15 cellular contexts compared by ENCODE assay signal in genomic region chrX:100494974-100495373, GRCh38.
A peak's percentile ranks its signal among the peaks of the same experiment; 100 is the strongest.
DNase-seq lines count a peak whose midpoint lies in the region; ATAC-seq and TF ChIP-seq lines count a peak whose summit lies in the region.
"Had no signal": no experiment of that assay in that cellular context is flagged by ENCODE, and none has a peak within 500 bp of the region (broad histone marks: within the 10 kb centered on the region; RNA-seq: fewer than 3 reads in every experiment).

No MANE protein-coding gene starts in this region.

- H3K23ac ChIP-seq in H9 (ENCODE audit: insufficient read length, low read depth, low read length), result no peak overlapping the region

- no peak overlapping the region for H3K9ac ChIP-seq in colonic mucosa (ENCODE audit: low read depth in 2 of 2, low read length in 2 of 2)
- no peak overlapping the region for H3K9ac ChIP-seq in H9 (ENCODE audit: extremely low read depth, insufficient read length, low read length)

- H4K8ac ChIP-seq in H9 (replicated peaks; ENCODE audit: insufficient read length, low read depth, low read length), result no peak overlapping the region

- H3K79me1 ChIP-seq in H9 (ENCODE audit: insufficient read depth, low read depth, low read length, poor library complexity, severe bottlenecking), result no peaks in the 10 kb centered on the region

- no peak overlapping the region for H2BK20ac ChIP-seq in H9 (ENCODE audit: low read depth, low read length, poor library complexity, severe bottlenecking)

- H3T11ph ChIP-seq in H9 (ENCODE audit: low read length), result no peak overlapping the region

- BruUV-seq in PC-9 (replicated peaks; lab: Mats Ljungman, UMichigan), result no TSS peak

- ATAC-seq in left colon, result peak; percentile 82

- peaks cover 19% of the 10 kb centered on the region for H3K4me1 ChIP-seq in PC-9 (replicated peaks; ENCODE audit: insufficient read depth)
- H3K4me1 ChIP-seq in colonic mucosa, result no peaks in the 10 kb centered on the region
- H3K4me1 ChIP-seq in transverse colon, result no peaks in the 10 kb centered on the region
- H3K4me1 ChIP-seq in H9 (ENCODE audit: insufficient read depth, low read length), result peaks cover 2% of the 10 kb centered on the region; the same call in 1 of the 2 replicates
- H3K4me1 ChIP-seq in spleen, result no peaks in the 10 kb centered on the region
- H3K4me1 ChIP-seq: BE2C, Caco-2 had no signal

- intact Hi-C loops in PC-9 (cut with micrococcal nuclease; ENCODE audit: unreplicated experiment) (no loop called here), colonic mucosa (cut with DNase I) (no loop called here), left colon (cut with DNase I, micrococcal nuclease) (no loop called here), transverse colon (cut with DNase I; ENCODE audit: low total_unique reads) (no loop called here), head of caudate nucleus (cut with DNase I) (no loop called here), spleen (cut with DNase I; ENCODE audit: low total_unique reads) (no loop called here)

- no peak overlapping the region for H2BK12ac ChIP-seq in H9 (ENCODE audit: insufficient read length, low read depth, low read length)

- H2BK120ac ChIP-seq in H9 (ENCODE audit: low read depth, low read length, poor library complexity, severe bottlenecking), result no peak overlapping the region

- TF ChIP-seq CTCF in PC-9 (conservative IDR thresholded peaks at IDR 0.05) (no peak), colonic mucosa (IDR thresholded peaks at IDR 0.05) (no peak), transverse colon (IDR thresholded peaks at IDR 0.05) (no peak), H9 (conservative IDR thresholded peaks at IDR 0.05) (no peak), spleen (IDR thresholded peaks at IDR 0.05 in 8 of 11, conservative IDR thresholded peaks at IDR 0.05 in 3 of 11) (no peak)

- peaks cover 10% of the 10 kb centered on the region in 2 experiments for H3K4me1 Mint-ChIP-seq in H9
- H3K4me1 Mint-ChIP-seq: CD4-positive, alpha-beta memory T cell had no signal

- H3K4me3 Mint-ChIP-seq in H9, result no peak overlapping the region
- H3K4me3 Mint-ChIP-seq: CD4-positive, alpha-beta memory T cell had no signal

- H3K18ac ChIP-seq in H9 (ENCODE audit: insufficient read length, low read depth, low read length), result no peak overlapping the region

- no peak overlapping the region for H2AFZ ChIP-seq in PC-9
- no peak overlapping the region for H2AFZ ChIP-seq in H9 (ENCODE audit: low read length)

- H3K27ac ChIP-seq in PC-9 (no peak overlapping the region), colonic mucosa (peak overlapping the region; percentile 38), transverse colon (peak overlapping the region in 3 of 4 donors; percentile 47 to 64 (median 48)), H9 (ENCODE audit: insufficient read length, low read depth, low read length) (no peak overlapping the region), spleen (no peak overlapping the region)
- H3K27ac ChIP-seq: C4-2B had no signal

- H3K36me3 ChIP-seq in PC-9 (ENCODE audit: low read depth) (no peaks in the 10 kb centered on the region), colonic mucosa (no peaks in the 10 kb centered on the region), transverse colon (no peaks in the 10 kb centered on the region), spleen (no peaks in the 10 kb centered on the region)
- H3K36me3 ChIP-seq: BE2C, HAP-1 had no signal

- in situ Hi-C loops in transverse colon (cut with MboI; ENCODE audit: low pct_ligation_motif_present in 1 of 4, low pct_unique_long_range_greater_than_20kb in 1 of 4, low sequenced_read_pairs in 3 of 4), result no loop called here

- DNase-seq in PC-9, result peak in 1 of 2 experiments; percentile 68
- DNase-seq in colonic mucosa, result no peak
- DNase-seq in left colon, result no peak
- DNase-seq in transverse colon, result no peak
- DNase-seq in head of caudate nucleus, result no peak
- no peak for DNase-seq in H9
- DNase-seq in spleen, result no peak
- DNase-seq: BE2C; Caco-2; CD4-positive, alpha-beta memory T cell; DMS53; GF-D8; GOT3 had no signal

- H3F3A ChIP-seq in PC-9 (ENCODE audit: insufficient read depth, low read depth), result no peaks in the 10 kb centered on the region

- H3K4ac ChIP-seq in H9 (ENCODE audit: low read depth, low read length), result no peak overlapping the region

- H3K9me3 Mint-ChIP-seq in H9, result peaks cover 15 to 65% of the 10 kb centered on the region in 2 experiments

- 0 out of 7 replicates have a peak, but pooled peaks cover 0 to 3% (median 0%) of the 10 kb centered on the region in 3 experiments for H3K36me3 Mint-ChIP-seq in H9 (ENCODE audit: insufficient read depth in 1 of 3, low read depth in 3 of 3)
- H3K36me3 Mint-ChIP-seq: CD4-positive, alpha-beta memory T cell had no signal

- TF ChIP-seq POLR2A in transverse colon (IDR thresholded peaks at IDR 0.05), result no peak
- no peak for TF ChIP-seq POLR2A in spleen (IDR thresholded peaks at IDR 0.05)

- peak overlapping the region; percentile 42; the same call in 1 of the 2 replicates for H3K4me2 ChIP-seq in PC-9
- H3K4me2 ChIP-seq in H9 (ENCODE audit: insufficient read depth, insufficient read length, low read length), result no peak overlapping the region

- H3K56ac ChIP-seq in H9 (ENCODE audit: insufficient read length, low read depth, low read length), result no peak overlapping the region

- H3K9me2 ChIP-seq in PC-9 (ENCODE audit: insufficient read depth), result no peaks in the 10 kb centered on the region

- H3K9me3 ChIP-seq in PC-9 (ENCODE audit: insufficient read depth, low read depth) (no peaks in the 10 kb centered on the region), colonic mucosa (no peaks in the 10 kb centered on the region), transverse colon (no peaks in the 10 kb centered on the region), H9 (ENCODE audit: control insufficient read depth, low read depth, low read length) (no peaks in the 10 kb centered on the region), spleen (peaks cover 0 to 21% (median 1%) of the 10 kb centered on the region in 8 donors)
- H3K9me3 ChIP-seq: BE2C, Caco-2, HAP-1 had no signal

- H4K5ac ChIP-seq in H9 (ENCODE audit: insufficient read length, low read depth, low read length), result no peak overlapping the region

- H3K4me3 ChIP-seq in PC-9 (no peak overlapping the region), colonic mucosa (no peak overlapping the region), transverse colon (no peak overlapping the region), spleen (no peak overlapping the region)
- H3K4me3 ChIP-seq: HAP-1 had no signal

- H2BK5ac ChIP-seq in H9 (ENCODE audit: insufficient read length, low read length), result no peak overlapping the region

- H3K27me3 ChIP-seq in PC-9 (ENCODE audit: insufficient read depth, low read depth), result no peaks in the 10 kb centered on the region
- H3K27me3 ChIP-seq in colonic mucosa, result no peaks in the 10 kb centered on the region
- H3K27me3 ChIP-seq in transverse colon, result no peaks in the 10 kb centered on the region
- no peaks in the 10 kb centered on the region for H3K27me3 ChIP-seq in H9 (ENCODE audit: insufficient read depth, low read length)
- peaks cover 0 to 12% (median 0%) of the 10 kb centered on the region in 7 donors for H3K27me3 ChIP-seq in spleen (replicated peaks in 1 of 7)
- H3K27me3 ChIP-seq: BE2C had no signal

- H3K27ac Mint-ChIP-seq in H9, result no peak overlapping the region
- H3K27ac Mint-ChIP-seq: CD4-positive, alpha-beta memory T cell had no signal

- POLR2A ChIA-PET in PC-9 (lab: Charles Lee; ENCODE audit: unreplicated experiment), result no interaction called here

- H3K79me2 ChIP-seq in PC-9 (ENCODE audit: low read depth) (no peaks in the 10 kb centered on the region), H9 (ENCODE audit: insufficient read depth, low read length) (no peaks in the 10 kb centered on the region)

- H2BK15ac ChIP-seq in H9 (ENCODE audit: low read depth, low read length), result no peak overlapping the region

- H3K14ac ChIP-seq in H9 (ENCODE audit: insufficient read depth, low read length), result no peak overlapping the region

- H3K23me2 ChIP-seq in H9 (ENCODE audit: insufficient read length, low read depth, low read length, poor library complexity, severe bottlenecking), result no peaks in the 10 kb centered on the region

- no peak overlapping the region for H2AK5ac ChIP-seq in H9 (ENCODE audit: insufficient read length, low read length)

- H4K20me1 ChIP-seq in PC-9 (ENCODE audit: insufficient read depth), result no peaks in the 10 kb centered on the region
- no peaks in the 10 kb centered on the region for H4K20me1 ChIP-seq in H9 (ENCODE audit: control insufficient read depth, insufficient read depth, insufficient read length)

- 54 to 61% methylated on average over 3 to 4 of the region's 4 CpGs for WGBS in transverse colon (ENCODE audit: low coverage in 1 of 2), 2 donors
- WGBS in H9 (ENCODE audit: extremely low coverage, insufficient read length, low lambda C conversion rate), result no CpG with 5 or more reads among the region's 4 CpGs
- WGBS in spleen, 5 donors, result 70 to 90% (median 72%) methylated on average over 4 of the region's 4 CpGs

- H4K91ac ChIP-seq in H9 (ENCODE audit: insufficient read length, low read depth, low read length), result no peak overlapping the region

- TF ChIP-seq EP300 in transverse colon (IDR thresholded peaks at IDR 0.05; ENCODE audit: low read depth), result no peak

- no peaks in the 10 kb centered on the region for H3K27me3 Mint-ChIP-seq in H9 (ENCODE audit: low read depth)

- CTCF ChIA-PET in PC-9 (lab: Charles Lee), result no interaction called here

Comparison
In these comparisons a context has a peak if more than half of its experiments do, and no peak if none do; other contexts are left out.
1. H3K27ac ChIP-seq: peak in colonic mucosa (single experiment) and transverse colon (3 of 4); none in PC-9 (single experiment), H9 (single experiment) and spleen (0 of 8).